ENCODE assay signal across 12 cellular contexts in the genomic region with DNA sequence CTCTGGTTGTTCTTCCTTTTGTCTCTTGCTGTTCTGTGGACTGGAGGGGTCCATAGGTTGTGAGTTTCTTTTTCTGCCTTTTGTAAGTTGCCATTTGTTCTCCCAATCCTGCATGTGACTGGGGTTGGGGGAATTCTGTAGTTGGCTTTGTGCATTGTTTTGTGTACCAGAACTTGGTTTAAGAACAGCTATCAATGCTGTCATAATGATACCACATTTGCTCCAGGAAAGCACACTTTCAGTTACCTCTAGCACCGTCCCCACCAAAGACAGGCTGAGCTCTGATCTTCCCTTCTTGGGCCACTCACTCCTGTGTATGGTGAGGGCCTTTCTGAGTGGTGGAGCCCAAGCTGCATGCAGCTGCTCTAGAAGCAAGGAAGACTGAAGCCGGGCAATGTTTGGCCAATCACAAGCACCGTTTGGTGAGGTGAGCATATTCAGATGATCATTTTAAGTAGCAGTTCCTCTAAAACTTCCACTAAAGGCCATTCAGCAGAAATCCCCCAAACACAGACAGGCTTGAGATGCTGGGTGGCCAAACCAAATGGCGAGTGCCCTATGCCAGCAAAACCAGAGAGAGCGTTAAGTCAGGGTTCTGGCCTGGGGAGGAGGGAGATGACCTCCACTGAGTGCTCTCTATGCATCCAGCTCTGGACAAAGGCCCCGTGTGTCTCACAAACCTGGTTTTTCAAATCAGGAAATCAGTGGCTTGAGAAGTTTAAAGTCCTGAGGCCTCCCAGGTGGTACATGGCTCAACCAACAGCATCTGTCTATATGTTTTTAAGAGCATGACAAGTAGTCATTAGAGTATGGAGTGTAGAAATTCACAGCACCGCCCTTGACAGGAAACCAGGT.
DNase-seq lines count a peak whose midpoint lies in the region; ATAC-seq and TF ChIP-seq lines count a peak whose summit lies in the region.
"Had no signal": no experiment of that assay in that cellular context is flagged by ENCODE, and none has a peak within 500 bp of the region (broad histone marks: within the 10 kb centered on the region; RNA-seq: fewer than 3 reads in every experiment).

No MANE protein-coding gene starts in this region.

- no peaks in the 10 kb centered on the region for H3K9me3 ChIP-seq in lung (ENCODE audit: control insufficient read depth in 2 of 2, insufficient read depth in 1 of 2, low read length in 1 of 2)
- H3K9me3 ChIP-seq in MM.1S (replicated peaks; ENCODE audit: insufficient read depth, low read length) = no peaks in the 10 kb centered on the region
- H3K9me3 ChIP-seq in SK-N-SH = no peaks in the 10 kb centered on the region
- H3K9me3 ChIP-seq: right atrium auricular region had no signal

- H3K4me1 ChIP-seq in lung (ENCODE audit: control insufficient read depth in 2 of 2, insufficient read depth in 2 of 2, low read length in 2 of 2) (peaks cover 0 to 8% of the 10 kb centered on the region in 2 donors), MM.1S (ENCODE audit: low read length) (no peaks in the 10 kb centered on the region), SK-N-SH (ENCODE audit: control insufficient read depth in 1 of 2, insufficient read depth in 2 of 2, low read depth in 1 of 2, low read length in 1 of 2) (peaks cover 0 to 14% of the 10 kb centered on the region in 2 experiments; a peak in 1 of 4 replicates)
- H3K4me1 ChIP-seq: right atrium auricular region had no signal

- H3K27me3 ChIP-seq in lung (ENCODE audit: control insufficient read depth, insufficient read depth) (no peaks in the 10 kb centered on the region), MM.1S (replicated peaks; ENCODE audit: insufficient read depth, low read length) (no peaks in the 10 kb centered on the region), SK-N-SH (ENCODE audit: insufficient read depth) (no peaks in the 10 kb centered on the region)
- H3K27me3 ChIP-seq: right atrium auricular region had no signal

- H3K36me3 ChIP-seq in lung (ENCODE audit: control insufficient read depth in 2 of 2, insufficient read depth in 2 of 2, low read length in 2 of 2) = no peaks in the 10 kb centered on the region
- no peaks in the 10 kb centered on the region for H3K36me3 ChIP-seq in MM.1S (replicated peaks; ENCODE audit: insufficient read depth, low read length)
- H3K36me3 ChIP-seq in SK-N-SH (replicated peaks in 1 of 2; ENCODE audit: control insufficient read depth in 1 of 2, insufficient read depth in 2 of 2, low read length in 1 of 2) = no peaks in the 10 kb centered on the region
- H3K36me3 ChIP-seq: right atrium auricular region had no signal

- H4K20me1 ChIP-seq in MM.1S (ENCODE audit: insufficient read depth, low read length) (no peaks in the 10 kb centered on the region), SK-N-SH (ENCODE audit: insufficient read depth) (no peaks in the 10 kb centered on the region)

- peak; percentile 6 for DNase-seq in lung (ENCODE audit: low spot score)
- no peak for DNase-seq in DMS 273 treated with DMSO at 0.1 percent for 48 hours (lab: John Stamatoyannopoulos, UW)
- no peak for DNase-seq in MCF 10A (ENCODE audit: unreplicated experiment)
- DNase-seq in MM.1S = no peak
- no peak for DNase-seq in SK-N-SH
- DNase-seq: activated CD4-positive, alpha-beta T cell treated with anti-CD3 and anti-CD28 coated beads, Interleukin-2, amount 50 U/mL, for 4 hours; KG1 had no signal

- H3K4me3 ChIP-seq in lung = no peak overlapping the region
- no peak overlapping the region for H3K4me3 ChIP-seq in MM.1S (ENCODE audit: low read length)
- no peak overlapping the region for H3K4me3 ChIP-seq in SK-N-SH (ENCODE audit: low read depth in 2 of 2, low read length in 1 of 2)
- H3K4me3 ChIP-seq: right atrium auricular region had no signal

- H3K27ac ChIP-seq in lung (ENCODE audit: low read depth in 1 of 2, low read length in 1 of 2) (no peak overlapping the region), MM.1S (ENCODE audit: low read length) (no peak overlapping the region), SK-N-SH (ENCODE audit: low read depth in 2 of 2, low read length in 1 of 2) (no peak overlapping the region)

- no peak overlapping the region for H3K4me2 ChIP-seq in MM.1S (ENCODE audit: low read depth, low read length)
- H3K4me2 ChIP-seq in SK-N-SH = no peak overlapping the region

- no TSS peak for BruUV-seq in MCF 10A (replicated peaks; lab: Mats Ljungman, UMichigan)

- H3K36me3 Mint-ChIP-seq in MCF 10A (ENCODE audit: insufficient read depth, unreplicated experiment) = no peaks in the 10 kb centered on the region

- TF ChIP-seq CTCF in lung (IDR thresholded peaks at IDR 0.05; ENCODE audit: control extremely low read depth, extremely low read depth) (no peak), MCF 10A (IDR thresholded peaks at IDR 0.05; ENCODE audit: unreplicated experiment) (no peak), MM.1S (IDR thresholded peaks at IDR 0.05; ENCODE audit: low read length) (no peak), SK-N-SH (IDR thresholded peaks at IDR 0.05) (no peak)

- no peaks in the 10 kb centered on the region for H3K4me1 Mint-ChIP-seq in MCF 10A (ENCODE audit: insufficient read depth, unreplicated experiment)

- no peaks in the 10 kb centered on the region for H3K27me3 Mint-ChIP-seq in MCF 10A (ENCODE audit: insufficient read depth, unreplicated experiment)

- WGBS in lung, 2 donors = 90 to 94% methylated on average over 7 of the region's 7 CpGs
- 96% methylated on average over 7 of the region's 7 CpGs for WGBS in SK-N-SH (ENCODE audit: low lambda C conversion rate)

- H3F3A ChIP-seq in MM.1S (ENCODE audit: insufficient read depth, low read length) = no peaks in the 10 kb centered on the region
- H3F3A ChIP-seq in SK-N-SH (replicated peaks; ENCODE audit: insufficient read depth) = no peaks in the 10 kb centered on the region

- no peak overlapping the region for H3K27ac Mint-ChIP-seq in MCF 10A (ENCODE audit: low read depth, unreplicated experiment)

- no peaks in the 10 kb centered on the region for H3K79me2 ChIP-seq in MM.1S (ENCODE audit: low read length)
- no peaks in the 10 kb centered on the region for H3K79me2 ChIP-seq in SK-N-SH (ENCODE audit: insufficient read depth)

- no peaks in the 10 kb centered on the region for H3K9me3 Mint-ChIP-seq in MCF 10A (ENCODE audit: unreplicated experiment)
- H3K9me3 Mint-ChIP-seq: HFFc6 had no signal

- H3K4me3 Mint-ChIP-seq in MCF 10A (ENCODE audit: unreplicated experiment) = no peak overlapping the region
- H3K4me3 Mint-ChIP-seq: HFFc6 had no signal

- POLR2A ChIA-PET in MCF 10A (lab: Yijun Ruan, JAX) (interaction anchor here (0.6 kb wide), 1 partner anchor 815 kb away, joined by 4 read pairs; no protein-coding TSS in a partner anchor), SK-N-SH (lab: Yijun Ruan, JAX) (no interaction called here)

- TF ChIP-seq EP300 in SK-N-SH (IDR thresholded peaks at IDR 0.05; ENCODE audit: borderline replicate concordance in 1 of 2, low read depth in 1 of 2, low read length in 1 of 2) = no peak

- TF ChIP-seq RAD21 in SK-N-SH (IDR thresholded peaks at IDR 0.05; ENCODE audit: low read length) = no peak

- CTCF ChIA-PET in MCF 10A (lab: Yijun Ruan, JAX) = interaction anchor here (1.0 to 1.3 kb wide), 2 partner anchors 14 to 188 kb away, joined by 3 to 6 read pairs; no protein-coding TSS in a partner anchor
- CTCF ChIA-PET in SK-N-SH (lab: Yijun Ruan, JAX) = interaction anchor here (0.8 to 5.1 kb wide), 5 partner anchors 13 to 189 kb away, joined by 3 to 27 read pairs (median 6); no protein-coding TSS in a partner anchor

- H3K9me2 ChIP-seq in MM.1S (replicated peaks; ENCODE audit: insufficient read depth, low read length) (no peaks in the 10 kb centered on the region), SK-N-SH (no peaks in the 10 kb centered on the region)

- intact Hi-C loops in MCF 10A (cut with micrococcal nuclease) = no loop called here

- peak; percentile 80 for ATAC-seq in GM18502 (IDR thresholded peaks at IDR 0.05; ENCODE audit: poor library complexity, unreplicated experiment)
- peak; percentile 56 for ATAC-seq in GM21423 (IDR thresholded peaks at IDR 0.05; ENCODE audit: unreplicated experiment)
- peak; percentile 84 for ATAC-seq in HG03432 (IDR thresholded peaks at IDR 0.05; ENCODE audit: unreplicated experiment)
- no peak for ATAC-seq in lung (ENCODE audit: insufficient read depth, low FRiP score)

- H2AFZ ChIP-seq in MM.1S (ENCODE audit: low read length) = no peak overlapping the region
- no peak overlapping the region for H2AFZ ChIP-seq in SK-N-SH (ENCODE audit: low read depth)

- no peak overlapping the region for H3K9ac ChIP-seq in MM.1S (ENCODE audit: low read length)
- no peak overlapping the region for H3K9ac ChIP-seq in SK-N-SH

TF ChIP-seq in SK-N-SH, 30 proteins besides CTCF, POLR2A, EP300 and RAD21 (continues in another document):
- no peak for TF ChIP-seq FOXJ3 (CRISPR knock-in tag; IDR thresholded peaks at IDR 0.05)
- TF ChIP-seq, protein P1, sequence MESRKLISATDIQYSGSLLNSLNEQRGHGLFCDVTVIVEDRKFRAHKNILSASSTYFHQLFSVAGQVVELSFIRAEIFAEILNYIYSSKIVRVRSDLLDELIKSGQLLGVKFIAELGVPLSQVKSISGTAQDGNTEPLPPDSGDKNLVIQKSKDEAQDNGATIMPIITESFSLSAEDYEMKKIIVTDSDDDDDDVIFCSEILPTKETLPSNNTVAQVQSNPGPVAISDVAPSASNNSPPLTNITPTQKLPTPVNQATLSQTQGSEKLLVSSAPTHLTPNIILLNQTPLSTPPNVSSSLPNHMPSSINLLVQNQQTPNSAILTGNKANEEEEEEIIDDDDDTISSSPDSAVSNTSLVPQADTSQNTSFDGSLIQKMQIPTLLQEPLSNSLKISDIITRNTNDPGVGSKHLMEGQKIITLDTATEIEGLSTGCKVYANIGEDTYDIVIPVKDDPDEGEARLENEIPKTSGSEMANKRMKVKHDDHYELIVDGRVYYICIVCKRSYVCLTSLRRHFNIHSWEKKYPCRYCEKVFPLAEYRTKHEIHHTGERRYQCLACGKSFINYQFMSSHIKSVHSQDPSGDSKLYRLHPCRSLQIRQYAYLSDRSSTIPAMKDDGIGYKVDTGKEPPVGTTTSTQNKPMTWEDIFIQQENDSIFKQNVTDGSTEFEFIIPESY (IDR thresholded peaks at IDR 0.05; ENCODE audit: borderline replicate concordance, low read depth) = no peak
- no peak for TF ChIP-seq YY1 (IDR thresholded peaks at IDR 0.05; ENCODE audit: low read depth)
- no peak for TF ChIP-seq CHD2 (IDR thresholded peaks at IDR 0.05; ENCODE audit: low read length, partially characterized antibody)
- TF ChIP-seq TEAD4 (IDR thresholded peaks at IDR 0.05; ENCODE audit: borderline replicate concordance, insufficient read depth) = no peak
- TF ChIP-seq, protein P2, sequence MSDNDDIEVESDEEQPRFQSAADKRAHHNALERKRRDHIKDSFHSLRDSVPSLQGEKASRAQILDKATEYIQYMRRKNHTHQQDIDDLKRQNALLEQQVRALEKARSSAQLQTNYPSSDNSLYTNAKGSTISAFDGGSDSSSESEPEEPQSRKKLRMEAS (IDR thresholded peaks at IDR 0.05; ENCODE audit: low read depth) = no peak
- no peak for TF ChIP-seq POLR2AphosphoS5 (IDR thresholded peaks at IDR 0.05; ENCODE audit: low read depth, low read length)
- no peak for TF ChIP-seq NRF1 (IDR thresholded peaks at IDR 0.05; ENCODE audit: low read depth, low read length)
- no peak for TF ChIP-seq FOSL2 (IDR thresholded peaks at IDR 0.05; ENCODE audit: borderline replicate concordance, low read depth)
- no peak for TF ChIP-seq MXI1 (IDR thresholded peaks at IDR 0.05; ENCODE audit: low read depth, low read length)
- TF ChIP-seq SIN3A (IDR thresholded peaks at IDR 0.05; ENCODE audit: borderline replicate concordance, low read depth, low read length) = no peak
